10 cellular contexts compared by ENCODE assay signal in the genomic region with DNA sequence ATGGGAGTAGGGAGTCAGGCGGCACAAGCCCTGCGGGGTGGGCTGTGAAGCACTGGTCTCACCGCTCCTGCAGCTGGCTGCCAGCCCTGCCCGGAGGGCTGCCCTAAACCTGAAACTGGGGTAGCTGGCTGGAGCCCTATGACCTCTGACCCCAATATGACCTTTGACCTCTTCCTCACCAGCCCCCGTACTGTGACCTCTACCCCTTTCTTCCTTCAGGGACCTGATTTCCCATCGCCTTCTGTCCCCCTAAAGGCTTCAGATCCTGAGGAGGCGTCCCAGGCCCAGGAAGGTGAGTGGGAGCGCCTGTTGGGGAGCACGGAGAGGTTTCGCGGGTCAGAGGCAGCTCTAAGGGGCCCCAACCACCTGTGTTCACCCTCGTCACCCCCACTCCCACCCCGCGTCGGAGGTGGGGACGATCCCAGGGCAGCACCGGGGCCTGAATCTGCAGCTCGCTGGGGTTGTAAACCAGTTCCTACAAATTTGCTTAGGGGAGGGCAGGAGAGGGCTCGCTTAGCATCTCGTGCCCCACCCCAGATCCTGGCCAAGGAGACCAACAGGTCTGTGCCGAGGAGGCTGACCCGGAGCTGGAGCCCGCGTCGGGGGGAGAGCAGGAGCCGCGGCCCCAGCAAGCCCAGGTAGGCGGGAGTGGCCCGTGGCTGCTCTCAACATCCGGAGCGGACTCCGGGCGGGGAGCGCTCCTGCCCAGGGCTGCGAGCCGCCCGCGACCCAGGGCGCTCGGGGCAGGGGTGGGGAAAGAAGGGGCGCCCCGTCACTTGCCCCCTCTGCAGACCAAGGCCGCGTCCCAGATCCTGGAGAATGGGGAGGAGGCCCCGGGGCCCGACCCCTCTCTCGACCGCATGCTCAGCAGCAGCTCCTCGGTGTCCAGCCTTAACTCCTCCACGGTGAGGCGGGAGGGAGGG. TPM values are rescaled to one million over a fixed set of nuclear protein-coding genes. Genes with fewer than 3 reads are reported as not detected.
DNase-seq lines count a peak whose midpoint lies in the region; ATAC-seq and TF ChIP-seq lines count a peak whose summit lies in the region.
"Had no signal": no experiment of that assay in that cellular context is flagged by ENCODE, and none has a peak within 500 bp of the region (broad histone marks: within the 10 kb centered on the region; RNA-seq: fewer than 3 reads in every experiment).

No MANE protein-coding gene starts in this region.

- TF ChIP-seq RAD21 in Ishikawa (IDR thresholded peaks at IDR 0.05; ENCODE audit: low read depth) = peak; percentile 9; the same call in 1 of the 2 replicates

- H3K4me3 Mint-ChIP-seq in CD8-positive, alpha-beta memory T cell = peak overlapping the region in 5 of 7 donors; percentile 6 to 54 (median 45)
- H3K4me3 Mint-ChIP-seq in natural killer cell treated with Interleukin-12 subunit alpha and Interleukin-12 subunit beta and Interleukin-15 and Interleukin-18, amount 100 ng/mL, for 72 hours = no peak overlapping the region
- H3K4me3 Mint-ChIP-seq: neural crest cell had no signal

- intact Hi-C loops in esophagus muscularis mucosa (cut with DNase I) = no loop called here

- H3K4me1 ChIP-seq in CD8-positive, alpha-beta memory T cell (ENCODE audit: insufficient read depth, low read length) = peaks cover 17% of the 10 kb centered on the region
- H3K4me1 ChIP-seq in esophagus muscularis mucosa = peaks cover 23 to 32% (median 30%) of the 10 kb centered on the region in 4 donors

- H3K4me3 ChIP-seq in CD8-positive, alpha-beta memory T cell (ENCODE audit: low read length) = peak overlapping the region; percentile 41
- H3K4me3 ChIP-seq in WERI-Rb-1 (ENCODE audit: low read depth, low read length) = peak overlapping the region; percentile 65
- H3K4me3 ChIP-seq in esophagus muscularis mucosa = peak overlapping the region; percentile 53 to 59 (median 56)

- H3K27ac ChIP-seq in CD8-positive, alpha-beta memory T cell (ENCODE audit: low read depth, low read length) = no peak overlapping the region
- H3K27ac ChIP-seq in WERI-Rb-1 (peak overlapping the region; percentile 81), esophagus muscularis mucosa (replicated peaks in 1 of 4) (no peak overlapping the region)

- CTCF ChIA-PET in CD8-positive, alpha-beta memory T cell (lab: Charles Lee) = interaction anchor here (0.9 to 2.8 kb wide), 5 partner anchors 8 to 49 kb away, joined by 3 to 15 read pairs (median 4); no protein-coding TSS in a partner anchor

- H3K27ac Mint-ChIP-seq in CD8-positive, alpha-beta memory T cell = peak overlapping the region in 4 of 8 donors; percentile 29 to 73 (median 66)
- H3K27ac Mint-ChIP-seq in natural killer cell treated with Interleukin-12 subunit alpha and Interleukin-12 subunit beta and Interleukin-15 and Interleukin-18, amount 100 ng/mL, for 72 hours = no peak overlapping the region

- WGBS in esophagus muscularis mucosa = 36% methylated on average over 24 of the region's 51 CpGs

- no peaks in the 10 kb centered on the region for H3K27me3 ChIP-seq in CD8-positive, alpha-beta memory T cell (ENCODE audit: insufficient read depth, low read length, poor library complexity, severe bottlenecking)
- H3K27me3 ChIP-seq in WERI-Rb-1 (ENCODE audit: insufficient read depth, low read depth, severe bottlenecking) (no peaks in the 10 kb centered on the region), esophagus muscularis mucosa (peaks cover 0 to 40% (median 7%) of the 10 kb centered on the region in 4 donors)

- no peaks in the 10 kb centered on the region for H3K9me3 Mint-ChIP-seq in CD8-positive, alpha-beta memory T cell
- H3K9me3 Mint-ChIP-seq in natural killer cell treated with Interleukin-12 subunit alpha and Interleukin-12 subunit beta and Interleukin-15 and Interleukin-18, amount 100 ng/mL, for 72 hours = no peaks in the 10 kb centered on the region
- H3K9me3 Mint-ChIP-seq: neural crest cell had no signal

- peaks cover 17 to 38% (median 18%) of the 10 kb centered on the region in 3 donors for H3K4me1 Mint-ChIP-seq in CD8-positive, alpha-beta memory T cell
- H3K4me1 Mint-ChIP-seq in natural killer cell treated with Interleukin-12 subunit alpha and Interleukin-12 subunit beta and Interleukin-15 and Interleukin-18, amount 100 ng/mL, for 72 hours (ENCODE audit: low read depth in 2 of 2) = peaks cover 8 to 11% of the 10 kb centered on the region in 2 donors

- POLR2A ChIA-PET in CD8-positive, alpha-beta memory T cell (lab: Charles Lee) = interaction anchor here (0.5 to 1.3 kb wide), 3 partner anchors 9 to 17 kb away, joined by 3 to 4 read pairs (median 3); a partner anchor contains a TSS

- TF ChIP-seq EP300 in Ishikawa (IDR thresholded peaks at IDR 0.05; ENCODE audit: borderline replicate concordance) (no peak), esophagus muscularis mucosa (IDR thresholded peaks at IDR 0.05) (no peak)

- H3K36me3 Mint-ChIP-seq in CD8-positive, alpha-beta memory T cell = peaks cover 1 to 58% (median 4%) of the 10 kb centered on the region in 3 donors
- H3K36me3 Mint-ChIP-seq in natural killer cell treated with Interleukin-12 subunit alpha and Interleukin-12 subunit beta and Interleukin-15 and Interleukin-18, amount 100 ng/mL, for 72 hours = no peaks in the 10 kb centered on the region

- TF ChIP-seq POLR2A in esophagus muscularis mucosa (IDR thresholded peaks at IDR 0.05; ENCODE audit: low read depth) = no peak

- no peak for TF ChIP-seq CTCF in WERI-Rb-1 (IDR thresholded peaks at IDR 0.05; ENCODE audit: low read depth, low read length)
- no peak for TF ChIP-seq CTCF in esophagus muscularis mucosa (IDR thresholded peaks at IDR 0.05)

- no peaks in the 10 kb centered on the region for H3K9me3 ChIP-seq in CD8-positive, alpha-beta memory T cell (ENCODE audit: low read length)
- H3K9me3 ChIP-seq in WERI-Rb-1 (ENCODE audit: severe bottlenecking) (no peaks in the 10 kb centered on the region), esophagus muscularis mucosa (no peaks in the 10 kb centered on the region)

- peaks cover 0 to 4% of the 10 kb centered on the region in 2 donors for H3K27me3 Mint-ChIP-seq in CD8-positive, alpha-beta memory T cell
- no peaks in the 10 kb centered on the region for H3K27me3 Mint-ChIP-seq in natural killer cell treated with Interleukin-12 subunit alpha and Interleukin-12 subunit beta and Interleukin-15 and Interleukin-18, amount 100 ng/mL, for 72 hours

- peak in 4 of 5 donors; percentile 25 to 53 (median 36) for DNase-seq in CD8-positive, alpha-beta memory T cell
- peak; percentile 86 for DNase-seq in WERI-Rb-1
- no peak for DNase-seq in esophagus muscularis mucosa (ENCODE audit: extremely low spot score)
- DNase-seq in natural killer cell treated with Interleukin-12 subunit alpha and Interleukin-12 subunit beta and Interleukin-15 and Interleukin-18, amount 100 ng/mL, for 72 hours (ENCODE audit: low spot score) = no peak
- DNase-seq in stimulated activated CD4-positive, alpha-beta T cell treated with anti-CD3 and anti-CD28 coated beads, Interleukin-1b, Interleukin-23, amount 100 ng/mL, for 48 hours = no peak

- H3K36me3 ChIP-seq in CD8-positive, alpha-beta memory T cell (ENCODE audit: insufficient read depth, low read length) = peaks cover 9% of the 10 kb centered on the region
- peaks cover 9% of the 10 kb centered on the region for H3K36me3 ChIP-seq in WERI-Rb-1
- peaks cover 11 to 17% (median 14%) of the 10 kb centered on the region in 4 donors for H3K36me3 ChIP-seq in esophagus muscularis mucosa

- peak; percentile 77 to 78 for ATAC-seq in natural killer cell treated with Interleukin-12 subunit alpha and Interleukin-12 subunit beta and Interleukin-15 and Interleukin-18, amount 100 ng/mL, for 72 hours
- no peak for ATAC-seq in GM19351 (IDR thresholded peaks at IDR 0.05; ENCODE audit: unreplicated experiment)
- no peak for ATAC-seq in HG02970 (IDR thresholded peaks at IDR 0.05; ENCODE audit: low FRiP score, unreplicated experiment)

TF ChIP-seq in Ishikawa, 13 proteins besides CTCF, POLR2A, EP300 and RAD21 (continues in another document):
- TF ChIP-seq YY1 (IDR thresholded peaks at IDR 0.05; ENCODE audit: low read depth) = 0 out of 2 replicates have a peak, but pooled peaks have one; percentile 15
- peak; percentile 41; the same call in 1 of the 2 replicates for TF ChIP-seq TCF12 (IDR thresholded peaks at IDR 0.05; ENCODE audit: low read depth)
- TF ChIP-seq TAF1 (IDR thresholded peaks at IDR 0.05; ENCODE audit: low read depth) = no peak

RNA-seq across cellular contexts. Expression of a gene that starts 7.3 kb away (rescaled TPM):
- 10 to 100 TPM; 21.9 to 24.2 TPM for total RNA-seq in CD8-positive, alpha-beta memory T cell
- polyA plus RNA-seq in CD8-positive, alpha-beta memory T cell = 124 TPM
- total RNA-seq in esophagus muscularis mucosa = 1 to 10 TPM in 2 of 4 donors, under 1 TPM in 2; 0.29 to 3.7 (median 1.5) TPM
- 10 to 100 TPM; 24.2 to 39.5 TPM for total RNA-seq in natural killer cell treated with Interleukin-12 subunit alpha and Interleukin-12 subunit beta and Interleukin-15 and Interleukin-18, amount 100 ng/mL, for 72 hours

RNA-seq across cellular contexts. Expression of a gene that starts 17.6 kb away (rescaled TPM):
- 1 to 10 TPM; 6.9 to 7.1 TPM for total RNA-seq in CD8-positive, alpha-beta memory T cell
- 6.0 TPM for polyA plus RNA-seq in CD8-positive, alpha-beta memory T cell
- 10 to 100 TPM; 29.7 to 80.1 (median 55.4) TPM for total RNA-seq in esophagus muscularis mucosa
- total RNA-seq in natural killer cell treated with Interleukin-12 subunit alpha and Interleukin-12 subunit beta and Interleukin-15 and Interleukin-18, amount 100 ng/mL, for 72 hours = 1 to 10 TPM; 8.5 TPM

RNA-seq across cellular contexts. Expression of a gene that starts 25.5 kb away (rescaled TPM):
- total RNA-seq in CD8-positive, alpha-beta memory T cell = not detected
- polyA plus RNA-seq in CD8-positive, alpha-beta memory T cell = not detected
- 10 to 100 TPM in 2 of 4 donors, 1 to 10 TPM in 2; 2.9 to 16.6 (median 10.5) TPM for total RNA-seq in esophagus muscularis mucosa
- not detected for total RNA-seq in natural killer cell treated with Interleukin-12 subunit alpha and Interleukin-12 subunit beta and Interleukin-15 and Interleukin-18, amount 100 ng/mL, for 72 hours
- total RNA-seq: HT1080, neural crest cell had no signal

RNA-seq across cellular contexts. Expression of a gene that starts 27.2 kb away (rescaled TPM):
- 10 to 100 TPM; 52.0 to 54.9 TPM for total RNA-seq in CD8-positive, alpha-beta memory T cell
- polyA plus RNA-seq in CD8-positive, alpha-beta memory T cell = 65.2 TPM
- 10 to 100 TPM; 23.3 to 35.3 (median 31.8) TPM for total RNA-seq in esophagus muscularis mucosa
- total RNA-seq in natural killer cell treated with Interleukin-12 subunit alpha and Interleukin-12 subunit beta and Interleukin-15 and Interleukin-18, amount 100 ng/mL, for 72 hours = 10 to 100 TPM; 40.6 to 49.5 TPM

RNA-seq across cellular contexts. Expression of a gene that starts 34.0 kb away (rescaled TPM):
- not detected for total RNA-seq in CD8-positive, alpha-beta memory T cell
- not detected for polyA plus RNA-seq in CD8-positive, alpha-beta memory T cell
- not detected for total RNA-seq in esophagus muscularis mucosa
- total RNA-seq in natural killer cell treated with Interleukin-12 subunit alpha and Interleukin-12 subunit beta and Interleukin-15 and Interleukin-18, amount 100 ng/mL, for 72 hours = not detected
- total RNA-seq: HT1080, neural crest cell had no signal

Comparison
In these comparisons a context has a peak if more than half of its experiments do, and no peak if none do; other contexts are left out.
1. DNase-seq: peak in CD8-positive, alpha-beta memory T cell (4 of 5) and WERI-Rb-1 (single experiment); none in esophagus muscularis mucosa (single experiment), natural killer cell treated with Interleukin-12 subunit alpha and Interleukin-12 subunit beta and Interleukin-15 and Interleukin-18, amount 100 ng/mL, for 72 hours (single experiment) and stimulated activated CD4-positive, alpha-beta T cell treated with anti-CD3 and anti-CD28 coated beads, Interleukin-1b, Interleukin-23, amount 100 ng/mL, for 48 hours (single experiment).
2. ATAC-seq: peak in natural killer cell treated with Interleukin-12 subunit alpha and Interleukin-12 subunit beta and Interleukin-15 and Interleukin-18, amount 100 ng/mL, for 72 hours (2 of 2); none in GM19351 (single experiment) and HG02970 (single experiment).
3. RNA of a gene that starts 7.3 kb away (total RNA-seq): 24.2 to 39.5 TPM in natural killer cell treated with Interleukin-12 subunit alpha and Interleukin-12 subunit beta and Interleukin-15 and Interleukin-18, amount 100 ng/mL, for 72 hours and 21.9 to 24.2 TPM in CD8-positive, alpha-beta memory T cell; 0.29 to 3.7 TPM in esophagus muscularis mucosa; every median in the first group is over 4 times any median in the second.
4. Peak in every context shown above with its lines, with median percentiles within 50 percentile points of each other: H3K4me3 ChIP-seq.